In the genomic region with DNA sequence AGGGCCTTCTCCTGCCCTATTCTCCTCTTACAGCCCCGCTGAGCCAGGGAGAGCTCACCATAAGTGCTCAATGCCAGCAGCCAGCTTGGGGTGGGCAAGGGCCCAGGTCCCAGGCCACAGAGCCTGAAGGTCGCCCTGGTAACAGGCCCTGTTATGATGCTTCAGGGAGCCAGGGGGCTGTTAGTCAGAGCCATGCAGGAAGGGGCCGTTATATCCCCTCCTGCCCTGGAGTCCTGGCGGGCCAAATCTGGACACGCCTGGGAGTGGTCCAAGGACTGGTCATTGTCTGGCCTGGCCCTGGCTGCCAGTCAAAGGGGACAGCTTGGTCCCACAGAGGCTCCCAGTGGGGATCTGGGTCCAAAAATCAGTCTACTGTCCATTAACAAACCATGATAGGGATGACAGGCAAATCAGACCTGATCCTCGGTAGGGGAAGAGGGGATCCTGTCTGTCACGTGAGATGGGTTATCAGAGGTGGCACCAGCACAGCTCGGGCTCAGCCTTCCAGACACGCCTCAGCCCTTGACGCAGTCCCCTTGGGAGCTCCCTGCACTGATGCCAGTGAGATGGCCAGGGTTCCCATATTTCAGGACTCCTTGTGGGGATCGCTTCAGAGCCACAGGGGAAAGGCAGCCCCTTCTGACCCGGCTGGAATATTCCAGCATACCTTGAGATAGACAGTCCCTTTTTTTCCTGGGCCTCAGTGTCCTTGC, we compare ENCODE assay signal across 13 cellular contexts. TPM values are rescaled to one million over a fixed set of nuclear protein-coding genes. Genes with fewer than 3 reads are reported as not detected.
DNase-seq lines count a peak whose midpoint lies in the region; ATAC-seq and TF ChIP-seq lines count a peak whose summit lies in the region.
"Had no signal": no experiment of that assay in that cellular context is flagged by ENCODE, and none has a peak within 500 bp of the region (broad histone marks: within the 10 kb centered on the region; RNA-seq: fewer than 3 reads in every experiment).

No MANE protein-coding gene starts in this region.

- in situ Hi-C loops in Panc1 (cut with HindIII; ENCODE audit: low pct_unique_long_range_greater_than_20kb, low sequenced_read_pairs): no loop called here

- H3K4me3 ChIP-seq in Panc1 (ENCODE audit: low read depth in 2 of 2, low read length in 2 of 2): no peak overlapping the region

- CTCF ChIA-PET in Panc1 (lab: Charles Lee): no interaction called here

- no peak overlapping the region for H3K27ac Mint-ChIP-seq in stimulated activated effector memory CD8-positive, alpha-beta T cell treated with anti-CD3 and anti-CD28 coated beads, Interleukin-12 subunit alpha, Interleukin-12 subunit beta, amount 100 ng/mL, for 72 hours
- H3K27ac Mint-ChIP-seq in stimulated activated naive B cell treated with anti-CD40 and anti-IgM and Interleukin-4, amounts not matched to agents 10 μg/mL and 1 μg/mL and 100 μg/mL, for 72 hours: no peak overlapping the region
- H3K27ac Mint-ChIP-seq: CD8-positive, alpha-beta T cell; natural killer cell treated with Interleukin-12 subunit alpha and Interleukin-12 subunit beta and Interleukin-15 and Interleukin-18, amount 100 ng/mL, for 72 hours had no signal

- no peaks in the 10 kb centered on the region for H3K4me1 Mint-ChIP-seq in stimulated activated effector memory CD8-positive, alpha-beta T cell treated with anti-CD3 and anti-CD28 coated beads, Interleukin-12 subunit alpha, Interleukin-12 subunit beta, amount 100 ng/mL, for 72 hours
- peaks cover 36 to 60% of the 10 kb centered on the region in 2 donors for H3K4me1 Mint-ChIP-seq in stimulated activated naive B cell treated with anti-CD40 and anti-IgM and Interleukin-4, amounts not matched to agents 10 μg/mL and 1 μg/mL and 100 μg/mL, for 72 hours

- no peaks in the 10 kb centered on the region for H3K9me3 Mint-ChIP-seq in stimulated activated effector memory CD8-positive, alpha-beta T cell treated with anti-CD3 and anti-CD28 coated beads, Interleukin-12 subunit alpha, Interleukin-12 subunit beta, amount 100 ng/mL, for 72 hours
- H3K9me3 Mint-ChIP-seq in stimulated activated naive B cell treated with anti-CD40 and anti-IgM and Interleukin-4, amounts not matched to agents 10 μg/mL and 1 μg/mL and 100 μg/mL, for 72 hours: peaks cover 1 to 4% of the 10 kb centered on the region in 2 donors
- H3K9me3 Mint-ChIP-seq: natural killer cell treated with Interleukin-12 subunit alpha and Interleukin-12 subunit beta and Interleukin-15 and Interleukin-18, amount 100 ng/mL, for 72 hours had no signal

- intact Hi-C loops in Panc1 (cut with micrococcal nuclease; ENCODE audit: unreplicated experiment): no loop called here

- no peaks in the 10 kb centered on the region for H3K36me3 ChIP-seq in Panc1 (ENCODE audit: control insufficient read depth, insufficient read depth, low read length)

- H3K27ac ChIP-seq in Panc1 (ENCODE audit: low read length): no peak overlapping the region
- peak overlapping the region; percentile 52 for H3K27ac ChIP-seq in layer of hippocampus (ENCODE audit: low read depth, low read length)

- no TSS peak for BruUV-seq in Panc1 (replicated peaks; lab: Mats Ljungman, UMichigan)

- POLR2A ChIA-PET in Panc1 (lab: Charles Lee): no interaction called here

- H3K4me3 Mint-ChIP-seq in stimulated activated effector memory CD8-positive, alpha-beta T cell treated with anti-CD3 and anti-CD28 coated beads, Interleukin-12 subunit alpha, Interleukin-12 subunit beta, amount 100 ng/mL, for 72 hours: no peak overlapping the region
- H3K4me3 Mint-ChIP-seq in stimulated activated naive B cell treated with anti-CD40 and anti-IgM and Interleukin-4, amounts not matched to agents 10 μg/mL and 1 μg/mL and 100 μg/mL, for 72 hours: no peak overlapping the region
- H3K4me3 Mint-ChIP-seq: CD8-positive, alpha-beta T cell; natural killer cell treated with Interleukin-12 subunit alpha and Interleukin-12 subunit beta and Interleukin-15 and Interleukin-18, amount 100 ng/mL, for 72 hours had no signal

- no peaks in the 10 kb centered on the region for H3K27me3 ChIP-seq in Panc1 (ENCODE audit: control insufficient read depth, insufficient read depth, low read length)
- no peaks in the 10 kb centered on the region for H3K27me3 ChIP-seq in layer of hippocampus (ENCODE audit: control insufficient read depth, insufficient read depth, low read length)

- TF ChIP-seq CTCF in Panc1 (IDR thresholded peaks at IDR 0.05): no peak

- no peaks in the 10 kb centered on the region for H3K36me3 Mint-ChIP-seq in stimulated activated effector memory CD8-positive, alpha-beta T cell treated with anti-CD3 and anti-CD28 coated beads, Interleukin-12 subunit alpha, Interleukin-12 subunit beta, amount 100 ng/mL, for 72 hours
- peaks cover 15 to 39% of the 10 kb centered on the region in 2 donors for H3K36me3 Mint-ChIP-seq in stimulated activated naive B cell treated with anti-CD40 and anti-IgM and Interleukin-4, amounts not matched to agents 10 μg/mL and 1 μg/mL and 100 μg/mL, for 72 hours
- H3K36me3 Mint-ChIP-seq: CD8-positive, alpha-beta T cell; natural killer cell treated with Interleukin-12 subunit alpha and Interleukin-12 subunit beta and Interleukin-15 and Interleukin-18, amount 100 ng/mL, for 72 hours had no signal

- H3K9me3 ChIP-seq in Panc1 (ENCODE audit: control insufficient read depth, insufficient read depth, low read depth, low read length): no peaks in the 10 kb centered on the region

- DNase-seq in Panc1 (ENCODE audit: low read depth, low spot score) (no peak), dermis blood vessel endothelial cell (peak; percentile 84), inferior parietal cortex (ENCODE audit: extremely low spot score) (no peak), T-helper 1 cell (no peak), NCI-H2196 treated with DMSO at 0.1 percent for 48 hours (lab: John Stamatoyannopoulos, UW; ENCODE audit: unreplicated experiment) (no peak)
- no peak for DNase-seq in stimulated activated effector memory CD8-positive, alpha-beta T cell treated with anti-CD3 and anti-CD28 coated beads, Interleukin-12 subunit alpha, Interleukin-12 subunit beta, amount 100 ng/mL, for 72 hours (ENCODE audit: low spot score in 2 of 2)
- DNase-seq in stimulated activated naive B cell treated with anti-CD40 and anti-IgM and Interleukin-4, amounts not matched to agents 10 μg/mL and 1 μg/mL and 100 μg/mL, for 72 hours: no peak
- DNase-seq: CD8-positive, alpha-beta T cell; NCI-H1105 treated with DMSO at 0.1 percent for 48 hours; NCI-H526; SHP77 had no signal

- ATAC-seq in Panc1: peak; percentile 33; the same call in 1 of the 2 replicates
- peak; percentile 25 for ATAC-seq in stimulated activated effector memory CD8-positive, alpha-beta T cell treated with anti-CD3 and anti-CD28 coated beads, Interleukin-12 subunit alpha, Interleukin-12 subunit beta, amount 100 ng/mL, for 72 hours
- no peak for ATAC-seq in stimulated activated naive B cell treated with anti-CD40 and anti-IgM and Interleukin-4, amounts not matched to agents 10 μg/mL and 1 μg/mL and 100 μg/mL, for 72 hours (replicated peaks)
- ATAC-seq: CD8-positive, alpha-beta T cell had no signal

- H3K27me3 Mint-ChIP-seq in stimulated activated naive B cell treated with anti-CD40 and anti-IgM and Interleukin-4, amounts not matched to agents 10 μg/mL and 1 μg/mL and 100 μg/mL, for 72 hours: peaks cover 8 to 24% of the 10 kb centered on the region in 2 donors

- H3K4me1 ChIP-seq in Panc1 (ENCODE audit: control insufficient read depth, insufficient read depth, low read length): peaks cover 4% of the 10 kb centered on the region; the same call in 1 of the 2 replicates

RNA-seq across cellular contexts. Expression of a gene that starts 55.9 kb away (rescaled TPM):
- total RNA-seq in Panc1 (2021; ENCODE audit: unreplicated experiment) (0.15 TPM), dermis blood vessel endothelial cell (80.8 and 98.6 TPM in 2 replicates)
- polyA plus RNA-seq in Panc1 (2012; ENCODE audit: insufficient read length): 0.08 TPM

Comparison
In these comparisons a context has a peak if more than half of its experiments do, and no peak if none do; other contexts are left out.
1. ATAC-seq: peak in Panc1 (single experiment) and stimulated activated effector memory CD8-positive, alpha-beta T cell treated with anti-CD3 and anti-CD28 coated beads, Interleukin-12 subunit alpha, Interleukin-12 subunit beta, amount 100 ng/mL, for 72 hours (single experiment); none in stimulated activated naive B cell treated with anti-CD40 and anti-IgM and Interleukin-4, amounts not matched to agents 10 μg/mL and 1 μg/mL and 100 μg/mL, for 72 hours (0 of 2).
2. RNA of a gene that starts 55.9 kb away (total RNA-seq): 80.8 to 98.6 TPM in dermis blood vessel endothelial cell; 0.15 TPM in Panc1 (single experiment); every median in the first group is over 10 times any median in the second.